Comparison of ENCODE assay signal across 9 cellular contexts in the genomic region with DNA sequence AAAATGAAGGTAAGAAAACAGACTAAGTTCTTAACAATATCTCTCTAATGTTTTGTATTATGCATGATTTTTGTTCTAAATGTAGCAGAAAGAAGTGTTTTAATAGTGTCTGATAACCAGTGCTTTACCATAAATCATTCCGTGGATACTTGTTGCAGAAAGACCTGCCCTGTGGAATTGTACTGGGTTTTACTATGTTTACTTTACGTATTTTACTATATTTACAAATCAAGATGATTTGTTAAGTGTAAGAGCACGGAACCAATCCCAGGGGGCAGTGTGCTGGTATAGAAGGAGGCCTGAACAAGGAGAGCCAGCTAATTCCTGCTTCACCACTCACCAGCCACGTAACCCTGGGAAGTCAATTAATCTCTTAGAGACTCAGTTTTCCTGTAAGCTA. TPM values are rescaled to one million over a fixed set of nuclear protein-coding genes. Genes with fewer than 3 reads are reported as not detected.
DNase-seq lines count a peak whose midpoint lies in the region; TF ChIP-seq lines count a peak whose summit lies in the region.
"Had no signal": no experiment of that assay in that cellular context is flagged by ENCODE, and none has a peak within 500 bp of the region (broad histone marks: within the 10 kb centered on the region; RNA-seq: fewer than 3 reads in every experiment).

No MANE protein-coding gene starts in this region.

- no peak overlapping the region for H4K5ac ChIP-seq in H9 (ENCODE audit: insufficient read length, low read depth, low read length)

- H3K14ac ChIP-seq in H9 (ENCODE audit: insufficient read depth, low read length) = no peak overlapping the region

- DNase-seq in H9 (peak; percentile 61), NCI-H526 (lab: John Stamatoyannopoulos, UW) (peak; percentile 94 to 98), dermis blood vessel endothelial cell (peak; percentile 12), renal cortical epithelial cell (ENCODE audit: low read depth) (peak; percentile 7), NCI-H226 (no peak), posterior cingulate gyrus (no peak), mesothelial cell of epicardium (ENCODE audit: low spot score in 2 of 2, unreplicated experiment in 2 of 2) (no peak)

- H3K79me1 ChIP-seq in H9 (ENCODE audit: insufficient read depth, low read depth, low read length, poor library complexity, severe bottlenecking) = no peaks in the 10 kb centered on the region

- H3K4me1 Mint-ChIP-seq in H9 (peaks cover 16% of the 10 kb centered on the region in 2 experiments), mesothelial cell of epicardium (peaks cover 18% of the 10 kb centered on the region)

- H3K9me3 ChIP-seq in H9 (ENCODE audit: control insufficient read depth, low read depth, low read length) = no peaks in the 10 kb centered on the region
- H3K9me3 ChIP-seq: suprapubic skin had no signal

- no peak overlapping the region for H2AK5ac ChIP-seq in H9 (ENCODE audit: insufficient read length, low read length)

- H3K4me2 ChIP-seq in H9 (ENCODE audit: insufficient read depth, insufficient read length, low read length) = no peak overlapping the region

- H3K4me3 Mint-ChIP-seq in H9 (no peak overlapping the region), mesothelial cell of epicardium (no peak overlapping the region)

- no peak overlapping the region for H2BK15ac ChIP-seq in H9 (ENCODE audit: low read depth, low read length)

- H3K36me3 Mint-ChIP-seq in H9 (ENCODE audit: insufficient read depth in 1 of 3, low read depth in 3 of 3) = no peaks in the 10 kb centered on the region
- H3K36me3 Mint-ChIP-seq in mesothelial cell of epicardium = no peaks in the 10 kb centered on the region

- WGBS in H9 (ENCODE audit: extremely low coverage, insufficient read length, low lambda C conversion rate) = no CpG with 5 or more reads among the region's 4 CpGs

- H3K79me2 ChIP-seq in H9 (ENCODE audit: insufficient read depth, low read length) = no peaks in the 10 kb centered on the region

- H4K8ac ChIP-seq in H9 (replicated peaks; ENCODE audit: insufficient read length, low read depth, low read length) = no peak overlapping the region

- H2AFZ ChIP-seq in H9 (ENCODE audit: low read length) = no peak overlapping the region

- intact Hi-C loops in posterior cingulate gyrus (cut with DNase I) = no loop called here

- H3K9ac ChIP-seq in H9 (ENCODE audit: extremely low read depth, insufficient read length, low read length) = no peak overlapping the region

- H2BK20ac ChIP-seq in H9 (ENCODE audit: low read depth, low read length, poor library complexity, severe bottlenecking) = no peak overlapping the region

- H3K27ac Mint-ChIP-seq in H9 (no peak overlapping the region), mesothelial cell of epicardium (no peak overlapping the region)

- no peak overlapping the region for H3K27ac ChIP-seq in H9 (ENCODE audit: insufficient read length, low read depth, low read length)
- H3K27ac ChIP-seq: suprapubic skin had no signal

- no peak overlapping the region for H3T11ph ChIP-seq in H9 (ENCODE audit: low read length)

- H2BK120ac ChIP-seq in H9 (ENCODE audit: low read depth, low read length, poor library complexity, severe bottlenecking) = no peak overlapping the region

- no peak overlapping the region for H2BK12ac ChIP-seq in H9 (ENCODE audit: insufficient read length, low read depth, low read length)

- no peak overlapping the region for H3K56ac ChIP-seq in H9 (ENCODE audit: insufficient read length, low read depth, low read length)

- H4K91ac ChIP-seq in H9 (ENCODE audit: insufficient read length, low read depth, low read length) = no peak overlapping the region

- H3K23me2 ChIP-seq in H9 (ENCODE audit: insufficient read length, low read depth, low read length, poor library complexity, severe bottlenecking) = no peaks in the 10 kb centered on the region

- no peak overlapping the region for H3K4ac ChIP-seq in H9 (ENCODE audit: low read depth, low read length)

- peaks cover 2% of the 10 kb centered on the region for H4K20me1 ChIP-seq in H9 (ENCODE audit: control insufficient read depth, insufficient read depth, insufficient read length)

- H3K18ac ChIP-seq in H9 (ENCODE audit: insufficient read length, low read depth, low read length) = no peak overlapping the region

- peaks cover 3% of the 10 kb centered on the region; the same call in 1 of the 2 replicates for H3K4me1 ChIP-seq in H9 (ENCODE audit: insufficient read depth, low read length)
- H3K4me1 ChIP-seq: suprapubic skin had no signal

- no peaks in the 10 kb centered on the region; the same call in none of the 2 replicates for H3K27me3 Mint-ChIP-seq in H9 (ENCODE audit: low read depth)
- peaks cover 51% of the 10 kb centered on the region for H3K27me3 Mint-ChIP-seq in mesothelial cell of epicardium (ENCODE audit: low read depth)

- TF ChIP-seq CTCF in H9 (conservative IDR thresholded peaks at IDR 0.05) (peak; percentile 78), mesothelial cell of epicardium (IDR thresholded peaks at IDR 0.05; ENCODE audit: unreplicated experiment) (no peak)

- H3K23ac ChIP-seq in H9 (ENCODE audit: insufficient read length, low read depth, low read length) = no peak overlapping the region

- H3K27me3 ChIP-seq in H9 (ENCODE audit: insufficient read depth, low read length) = no peaks in the 10 kb centered on the region

- no peak overlapping the region for H2BK5ac ChIP-seq in H9 (ENCODE audit: insufficient read length, low read length)

- H3K9me3 Mint-ChIP-seq in H9 (no peaks in the 10 kb centered on the region), mesothelial cell of epicardium (no peaks in the 10 kb centered on the region)

RNA-seq across cellular contexts. Expression of a gene that starts 1.4 kb away (rescaled TPM):
- total RNA-seq in H9 (2021) (not detected in 2 replicates), dermis blood vessel endothelial cell (not detected in 2 replicates), renal cortical epithelial cell (not detected in 2 replicates), mesothelial cell of epicardium (not detected in 3 replicates)
- total RNA-seq: glomerular endothelial cell, suprapubic skin had no signal

RNA-seq across cellular contexts. Expression of a gene that starts 30.7 kb away (rescaled TPM):
- total RNA-seq in H9 (2021) (98.8 and 107 TPM in 2 replicates), dermis blood vessel endothelial cell (38.5 and 53.2 TPM in 2 replicates), renal cortical epithelial cell (19.8 and 39.4 TPM in 2 replicates), mesothelial cell of epicardium (42.3 to 47.6 TPM (median 44.1 TPM) in 3 replicates)

Comparison
In these comparisons a context has a peak if more than half of its experiments do, and no peak if none do; other contexts are left out.
1. DNase-seq: peak in H9 (single experiment), NCI-H526 (2 of 2), dermis blood vessel endothelial cell (single experiment) and renal cortical epithelial cell (single experiment); none in NCI-H226 (single experiment), posterior cingulate gyrus (0 of 10) and mesothelial cell of epicardium (0 of 2).